Comparison of ENCODE assay signal across 13 cellular contexts in the genomic region with DNA sequence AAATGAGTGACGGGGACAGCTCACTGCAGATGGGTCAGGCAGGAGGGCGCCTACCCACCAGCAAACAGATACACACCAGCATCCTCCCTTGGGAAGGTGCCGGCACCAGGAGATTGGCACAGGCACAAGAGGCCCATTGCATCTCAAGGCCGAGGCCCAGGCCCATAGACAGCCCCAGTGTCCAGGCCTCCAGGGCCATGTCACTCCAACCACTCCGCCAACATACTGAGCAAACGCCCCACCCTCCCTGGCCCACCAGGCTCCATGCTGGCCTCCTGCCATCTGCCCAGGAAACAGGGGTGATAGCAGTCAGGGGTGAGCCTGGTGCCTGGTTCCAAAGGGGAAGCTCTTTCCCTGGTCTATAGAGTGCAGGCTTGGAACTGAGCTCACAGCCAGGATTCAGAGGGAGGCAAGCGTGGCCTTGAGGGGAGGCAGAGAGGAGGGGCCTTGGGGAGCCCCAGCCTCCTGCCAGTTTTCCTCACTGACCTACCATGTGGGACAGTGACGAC. TPM values are rescaled to one million over a fixed set of nuclear protein-coding genes. Genes with fewer than 3 reads are reported as not detected.
DNase-seq lines count a peak whose midpoint lies in the region; ATAC-seq and TF ChIP-seq lines count a peak whose summit lies in the region.
"Had no signal": no experiment of that assay in that cellular context is flagged by ENCODE, and none has a peak within 500 bp of the region (broad histone marks: within the 10 kb centered on the region; RNA-seq: fewer than 3 reads in every experiment).

No MANE protein-coding gene starts in this region.

- ATAC-seq in stimulated activated naive CD8-positive, alpha-beta T cell treated with anti-CD3 and anti-CD28 coated beads, Interleukin-15, Interleukin-2, amounts not matched to agents 100 U/mL and 50 U/mL, for 24 hours, result no peak
- ATAC-seq in natural killer cell treated with Interleukin-12 subunit alpha and Interleukin-12 subunit beta and Interleukin-15 and Interleukin-18, amount 100 ng/mL, for 72 hours, result no peak
- ATAC-seq in HG03159 (IDR thresholded peaks at IDR 0.05; ENCODE audit: unreplicated experiment) (no peak), HG03469 (IDR thresholded peaks at IDR 0.05; ENCODE audit: unreplicated experiment) (no peak), GM21529 (IDR thresholded peaks at IDR 0.05; ENCODE audit: unreplicated experiment) (no peak)

- H3K27ac ChIP-seq in adrenal gland, result peak overlapping the region; percentile 53 to 95 (median 76)
- H3K27ac ChIP-seq in vagina, result peak overlapping the region; percentile 72
- H3K27ac ChIP-seq: parathyroid adenoma had no signal

- H3K36me3 ChIP-seq in adrenal gland (replicated peaks in 1 of 2) (peaks cover 0 to 8% of the 10 kb centered on the region in 2 donors), vagina (no peaks in the 10 kb centered on the region)

- H3K9me3 ChIP-seq in adrenal gland (replicated peaks in 1 of 3), result no peaks in the 10 kb centered on the region
- H3K9me3 ChIP-seq in vagina, result no peaks in the 10 kb centered on the region

- H3K4me3 ChIP-seq in adrenal gland (no peak overlapping the region), vagina (no peak overlapping the region)

- TF ChIP-seq POLR2A in adrenal gland (IDR thresholded peaks at IDR 0.05), result peak in 1 of 2 donors; percentile 35
- TF ChIP-seq POLR2A in vagina (IDR thresholded peaks at IDR 0.05), result no peak

- DNase-seq in stimulated activated naive CD8-positive, alpha-beta T cell treated with anti-CD3 and anti-CD28 coated beads, Interleukin-15, Interleukin-2, amounts not matched to agents 100 U/mL and 50 U/mL, for 24 hours, result no peak
- DNase-seq in adrenal gland (peak; percentile 64 to 89 (median 81)), vagina (ENCODE audit: extremely low spot score in 2 of 2) (no peak)
- DNase-seq in natural killer cell treated with Interleukin-12 subunit alpha and Interleukin-12 subunit beta and Interleukin-15 and Interleukin-18, amount 100 ng/mL, for 72 hours (ENCODE audit: low spot score), result no peak
- DNase-seq: activated gamma-delta T cell treated with Interleukin-2 at 50 U/mL for 16 hours, DMS79 treated with DMSO at 0.1 percent for 48 hours, MM.1S, NCI-H82 had no signal

- intact Hi-C loops in adrenal gland (cut with DNase I), result loop anchor here in 1 of 2 donors (5.0 kb wide), 1 partner anchor 65 kb away; no protein-coding TSS in a partner anchor
- intact Hi-C loops in vagina (cut with DNase I), result no loop called here

- no peak for TF ChIP-seq CTCF in adrenal gland (IDR thresholded peaks at IDR 0.05)
- TF ChIP-seq CTCF in vagina (IDR thresholded peaks at IDR 0.05), result no peak

- H3K4me3 Mint-ChIP-seq in stimulated activated naive CD8-positive, alpha-beta T cell treated with anti-CD3 and anti-CD28 coated beads, Interleukin-15, Interleukin-2, amounts not matched to agents 100 ng/mL and 50 ng/mL, for 24 hours, result no peak overlapping the region
- no peak overlapping the region for H3K4me3 Mint-ChIP-seq in natural killer cell treated with Interleukin-12 subunit alpha and Interleukin-12 subunit beta and Interleukin-15 and Interleukin-18, amount 100 ng/mL, for 72 hours

- H3K27me3 ChIP-seq in adrenal gland, result no peaks in the 10 kb centered on the region
- no peaks in the 10 kb centered on the region for H3K27me3 ChIP-seq in vagina

- H3K9me3 Mint-ChIP-seq in stimulated activated naive CD8-positive, alpha-beta T cell treated with anti-CD3 and anti-CD28 coated beads, Interleukin-15, Interleukin-2, amounts not matched to agents 100 ng/mL and 50 ng/mL, for 24 hours, result no peaks in the 10 kb centered on the region
- H3K9me3 Mint-ChIP-seq in natural killer cell treated with Interleukin-12 subunit alpha and Interleukin-12 subunit beta and Interleukin-15 and Interleukin-18, amount 100 ng/mL, for 72 hours, result no peaks in the 10 kb centered on the region

- H3K4me1 Mint-ChIP-seq in stimulated activated naive CD8-positive, alpha-beta T cell treated with anti-CD3 and anti-CD28 coated beads, Interleukin-15, Interleukin-2, amounts not matched to agents 100 ng/mL and 50 ng/mL, for 24 hours (ENCODE audit: low read depth), result peaks cover 39% of the 10 kb centered on the region
- H3K4me1 Mint-ChIP-seq in natural killer cell treated with Interleukin-12 subunit alpha and Interleukin-12 subunit beta and Interleukin-15 and Interleukin-18, amount 100 ng/mL, for 72 hours (ENCODE audit: low read depth in 2 of 2), result peaks cover 16 to 51% of the 10 kb centered on the region in 2 donors

- peak overlapping the region; percentile 63 for H3K27ac Mint-ChIP-seq in stimulated activated naive CD8-positive, alpha-beta T cell treated with anti-CD3 and anti-CD28 coated beads, Interleukin-15, Interleukin-2, amounts not matched to agents 100 ng/mL and 50 ng/mL, for 24 hours
- H3K27ac Mint-ChIP-seq in natural killer cell treated with Interleukin-12 subunit alpha and Interleukin-12 subunit beta and Interleukin-15 and Interleukin-18, amount 100 ng/mL, for 72 hours, result peak overlapping the region; percentile 69 to 85

- peaks cover 15% of the 10 kb centered on the region for H3K36me3 Mint-ChIP-seq in stimulated activated naive CD8-positive, alpha-beta T cell treated with anti-CD3 and anti-CD28 coated beads, Interleukin-15, Interleukin-2, amounts not matched to agents 100 ng/mL and 50 ng/mL, for 24 hours (ENCODE audit: low read depth)
- no peaks in the 10 kb centered on the region for H3K36me3 Mint-ChIP-seq in natural killer cell treated with Interleukin-12 subunit alpha and Interleukin-12 subunit beta and Interleukin-15 and Interleukin-18, amount 100 ng/mL, for 72 hours

- WGBS in adrenal gland, 4 donors, result 41 to 49% (median 47%) methylated on average over 2 to 8 of the region's 8 CpGs; no CpG with 5 or more reads in 1 of the 4 donors

- peaks cover 43 to 71% of the 10 kb centered on the region in 2 donors for H3K4me1 ChIP-seq in adrenal gland (replicated peaks in 1 of 2)
- peaks cover 72% of the 10 kb centered on the region for H3K4me1 ChIP-seq in vagina

- H3K27me3 Mint-ChIP-seq in stimulated activated naive CD8-positive, alpha-beta T cell treated with anti-CD3 and anti-CD28 coated beads, Interleukin-15, Interleukin-2, amounts not matched to agents 100 ng/mL and 50 ng/mL, for 24 hours, result no peaks in the 10 kb centered on the region
- H3K27me3 Mint-ChIP-seq in natural killer cell treated with Interleukin-12 subunit alpha and Interleukin-12 subunit beta and Interleukin-15 and Interleukin-18, amount 100 ng/mL, for 72 hours, result no peaks in the 10 kb centered on the region

RNA-seq across cellular contexts. Expression of gene PISD, which starts 34.7 kb away (rescaled TPM):
- total RNA-seq in adrenal gland, result 10 to 100 TPM; 42.1 to 99.5 (median 56.6) TPM
- polyA plus RNA-seq in adrenal gland, result 10 to 100 TPM; 25.1 to 87.0 (median 68.7) TPM
- total RNA-seq in natural killer cell treated with Interleukin-12 subunit alpha and Interleukin-12 subunit beta and Interleukin-15 and Interleukin-18, amount 100 ng/mL, for 72 hours, result 10 to 100 TPM; 66.6 to 87.0 TPM
- total RNA-seq in vagina, result 50.3 TPM

Comparison
In these comparisons a context has a peak if more than half of its experiments do, and no peak if none do; other contexts are left out.
1. DNase-seq: peak in adrenal gland (7 of 7); none in stimulated activated naive CD8-positive, alpha-beta T cell treated with anti-CD3 and anti-CD28 coated beads, Interleukin-15, Interleukin-2, amounts not matched to agents 100 U/mL and 50 U/mL, for 24 hours (single experiment), natural killer cell treated with Interleukin-12 subunit alpha and Interleukin-12 subunit beta and Interleukin-15 and Interleukin-18, amount 100 ng/mL, for 72 hours (single experiment) and vagina (0 of 2).